In the genomic region with DNA sequence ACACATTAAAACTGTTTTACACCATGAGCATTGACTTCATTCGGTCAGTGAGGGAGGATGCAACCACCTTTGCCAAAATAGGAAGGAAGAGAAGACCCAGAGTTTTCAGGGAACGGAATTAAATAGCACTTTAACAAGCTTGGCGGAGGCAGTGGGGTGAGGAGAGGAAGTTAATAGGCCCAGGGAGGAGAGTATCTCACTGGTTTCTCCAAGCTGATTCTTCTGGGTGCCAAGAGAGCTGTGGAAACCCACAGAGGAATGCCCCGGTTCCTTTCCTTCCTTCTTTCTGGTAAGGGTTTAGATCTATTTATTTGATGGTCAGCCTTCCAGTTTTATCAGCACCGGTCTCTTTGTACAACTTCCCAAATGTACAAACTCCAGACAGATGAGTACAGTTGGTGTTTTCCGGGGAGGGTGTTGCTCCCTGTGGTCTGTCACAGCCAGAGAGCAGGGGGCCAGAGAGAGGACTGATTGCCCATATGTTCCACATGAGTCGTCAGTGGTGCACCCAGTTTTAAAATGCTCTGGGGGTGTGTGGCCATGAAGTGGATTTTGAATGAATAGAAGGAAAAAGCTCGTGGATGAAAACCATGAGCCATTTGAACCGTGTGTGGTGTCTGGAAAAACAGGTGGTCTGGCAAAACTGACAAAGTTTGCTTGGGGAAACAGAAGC, we compare ENCODE assay signal across 10 cellular contexts. TPM values are rescaled to one million over a fixed set of nuclear protein-coding genes. Genes with fewer than 3 reads are reported as not detected.
DNase-seq lines count a peak whose midpoint lies in the region; ATAC-seq and TF ChIP-seq lines count a peak whose summit lies in the region.
"Had no signal": no experiment of that assay in that cellular context is flagged by ENCODE, and none has a peak within 500 bp of the region (broad histone marks: within the 10 kb centered on the region; RNA-seq: fewer than 3 reads in every experiment).

No MANE protein-coding gene starts in this region.

- TF ChIP-seq CTCF in heart right ventricle (IDR thresholded peaks at IDR 0.05), result no peak
- no peak for TF ChIP-seq CTCF in lung (IDR thresholded peaks at IDR 0.05; ENCODE audit: control extremely low read depth, extremely low read depth)

- peak overlapping the region in 1 of 10 donors; percentile 18 for H3K4me3 ChIP-seq in heart right ventricle
- H3K4me3 ChIP-seq in lung, result no peak overlapping the region
- H3K4me3 ChIP-seq in urinary bladder (ENCODE audit: low read depth, low read length), result no peak overlapping the region

- H3K27me3 ChIP-seq in heart right ventricle (no peaks in the 10 kb centered on the region), lung (ENCODE audit: control insufficient read depth, insufficient read depth) (no peaks in the 10 kb centered on the region)
- H3K27me3 ChIP-seq: neutrophil had no signal

- H3K27ac ChIP-seq in heart right ventricle (peak overlapping the region in 7 of 10 donors; percentile 21 to 88 (median 56)), lung (ENCODE audit: low read depth in 1 of 2, low read length in 1 of 2) (peak overlapping the region; percentile 28 to 50), urinary bladder (ENCODE audit: low read depth) (peak overlapping the region; percentile 51)
- H3K27ac ChIP-seq: neutrophil had no signal

- DNase-seq in heart right ventricle, result no peak
- no peak for DNase-seq in cardiac septum (ENCODE audit: low spot score)
- DNase-seq in activated CD4-positive, alpha-beta memory T cell treated with anti-CD3 and anti-CD28 coated beads for 36 hours, result peak; percentile 67
- no peak for DNase-seq in lung (ENCODE audit: low spot score)
- DNase-seq in NCI-H1105 treated with DMSO at 0.1 percent for 48 hours (lab: John Stamatoyannopoulos, UW), result no peak
- DNase-seq: IMR-90 had no signal

- no peaks in the 10 kb centered on the region for H3K27me3 Mint-ChIP-seq in activated CD4-positive, alpha-beta memory T cell treated with anti-CD3 and anti-CD28 coated beads for 36 hours

- intact Hi-C loops in heart right ventricle (cut with DNase I) (no loop called here), cardiac septum (cut with DNase I) (no loop called here)
- intact Hi-C loops in activated CD4-positive, alpha-beta memory T cell treated with anti-CD3 and anti-CD28 coated beads for 36 hours (cut with micrococcal nuclease), result no loop called here

- H3K4me1 ChIP-seq in heart right ventricle (peaks cover 0 to 77% (median 58%) of the 10 kb centered on the region in 9 donors), lung (ENCODE audit: control insufficient read depth in 2 of 2, insufficient read depth in 2 of 2, low read length in 2 of 2) (peaks cover 7 to 11% of the 10 kb centered on the region in 2 donors), urinary bladder (ENCODE audit: insufficient read depth) (peaks cover 3% of the 10 kb centered on the region)

- H3K36me3 ChIP-seq in heart right ventricle (no peaks in the 10 kb centered on the region), lung (ENCODE audit: control insufficient read depth in 2 of 2, insufficient read depth in 2 of 2, low read length in 2 of 2) (no peaks in the 10 kb centered on the region), urinary bladder (ENCODE audit: insufficient read depth) (no peaks in the 10 kb centered on the region)
- H3K36me3 ChIP-seq: neutrophil had no signal

- ATAC-seq in heart right ventricle, result peak in 3 of 8 donors; percentile 20 to 39 (median 32)
- ATAC-seq in lung (ENCODE audit: insufficient read depth, low FRiP score), result no peak
- ATAC-seq in SK-N-SH treated with all-trans-retinoic acid at 6 μM for 48 hours, result no peak
- ATAC-seq in HG02840 (IDR thresholded peaks at IDR 0.05; ENCODE audit: low FRiP score, unreplicated experiment), result no peak

- H3K27ac Mint-ChIP-seq in activated CD4-positive, alpha-beta memory T cell treated with anti-CD3 and anti-CD28 coated beads for 36 hours, result peak overlapping the region; percentile 98

- peaks cover 32% of the 10 kb centered on the region for H3K36me3 Mint-ChIP-seq in activated CD4-positive, alpha-beta memory T cell treated with anti-CD3 and anti-CD28 coated beads for 36 hours

- 54 to 60% methylated on average over 9 of the region's 9 CpGs for WGBS in heart right ventricle, 2 donors
- 21 to 43% methylated on average over 9 of the region's 9 CpGs for WGBS in lung, 2 donors
- WGBS in urinary bladder, result 47% methylated on average over 9 of the region's 9 CpGs

- H3K4me1 Mint-ChIP-seq in activated CD4-positive, alpha-beta memory T cell treated with anti-CD3 and anti-CD28 coated beads for 36 hours (ENCODE audit: low read depth), result peaks cover 98% of the 10 kb centered on the region

- no peaks in the 10 kb centered on the region for H3K9me3 ChIP-seq in heart right ventricle
- H3K9me3 ChIP-seq in lung (ENCODE audit: control insufficient read depth in 2 of 2, insufficient read depth in 1 of 2, low read length in 1 of 2), result no peaks in the 10 kb centered on the region
- H3K9me3 ChIP-seq: neutrophil had no signal

- CTCF ChIA-PET in activated CD4-positive, alpha-beta memory T cell treated with anti-CD3 and anti-CD28 coated beads for 36 hours (lab: Charles Lee), result interaction anchor here (0.6 to 8.1 kb wide), 4 partner anchors 11 to 128 kb away, joined by 3 to 57 read pairs (median 3); no protein-coding TSS in a partner anchor

- POLR2A ChIA-PET in activated CD4-positive, alpha-beta memory T cell treated with anti-CD3 and anti-CD28 coated beads for 36 hours (lab: Charles Lee), result interaction anchor here (0.9 to 11.6 kb wide), 6 partner anchors 14 to 131 kb away, joined by 3 to 216 read pairs (median 6); no protein-coding TSS in a partner anchor

- H3K9me3 Mint-ChIP-seq in activated CD4-positive, alpha-beta memory T cell treated with anti-CD3 and anti-CD28 coated beads for 36 hours, result peaks cover 8% of the 10 kb centered on the region

- H3K4me3 Mint-ChIP-seq in activated CD4-positive, alpha-beta memory T cell treated with anti-CD3 and anti-CD28 coated beads for 36 hours, result peak overlapping the region; percentile 82

TF ChIP-seq in SK-N-SH treated with all-trans-retinoic acid at 6 μM for 48 hours, 23 proteins besides CTCF, POLR2A, EP300 and RAD21 (continues in another document):
- TF ChIP-seq PPARA (CRISPR knock-in tag; IDR thresholded peaks at IDR 0.05; ENCODE audit: borderline replicate concordance) (no peak), ARNTL (CRISPR knock-in tag; IDR thresholded peaks at IDR 0.05; ENCODE audit: borderline replicate concordance, low read depth) (no peak), ZNF70 (CRISPR knock-in tag; IDR thresholded peaks at IDR 0.05) (no peak), TCF4 (CRISPR knock-in tag; IDR thresholded peaks at IDR 0.05; ENCODE audit: borderline replicate concordance) (no peak), TSHZ2 (CRISPR knock-in tag; IDR thresholded peaks at IDR 0.05) (no peak), ZFP3 (CRISPR knock-in tag; IDR thresholded peaks at IDR 0.05) (no peak), POU6F1 (CRISPR knock-in tag; IDR thresholded peaks at IDR 0.05; ENCODE audit: borderline replicate concordance, low read depth) (no peak), GLIS3 (CRISPR knock-in tag; IDR thresholded peaks at IDR 0.05) (no peak)

RNA-seq across cellular contexts. Expression of gene PRKCH, which starts 26.5 kb away (rescaled TPM):
- total RNA-seq in heart right ventricle, result 10 to 100 TPM; 12.4 to 25.1 (median 18.3) TPM
- 10 to 100 TPM in 1 of 2 donors, 1 to 10 TPM in 1; 8.3 to 18.1 TPM for polyA plus RNA-seq in heart right ventricle
- 17.0 TPM for total RNA-seq in cardiac septum
- total RNA-seq in activated CD4-positive, alpha-beta memory T cell treated with anti-CD3 and anti-CD28 coated beads for 36 hours, result 100 to 1,000 TPM; 142 to 147 TPM
- 100 to 1,000 TPM in 1 of 2 donors, 10 to 100 TPM in 1; 67.9 to 126 TPM for total RNA-seq in lung
- 10 to 100 TPM; 12.9 to 34.9 TPM for polyA plus RNA-seq in lung
- total RNA-seq in urinary bladder, result 53.6 TPM
- 13.3 TPM for polyA plus RNA-seq in urinary bladder
